ENCODE assay signal across 2 cellular contexts in genomic region chr12:14934511-14934910, GRCh38.
TF ChIP-seq lines count a peak whose summit lies in the region.

No MANE protein-coding gene starts in this region.

TF ChIP-seq in IMR-90, 13 proteins besides CTCF, POLR2A, EP300 and RAD21:
- TF ChIP-seq NFE2L2 (IDR thresholded peaks at IDR 0.05; ENCODE audit: low read depth, low read length) (no peak), SMC3 (IDR thresholded peaks at IDR 0.05; ENCODE audit: low read depth, low read length) (no peak), MAZ (IDR thresholded peaks at IDR 0.05; ENCODE audit: borderline replicate concordance, low read depth, low read length) (no peak), USF2 (IDR thresholded peaks at IDR 0.05; ENCODE audit: low read depth, low read length) (no peak), MAFK (IDR thresholded peaks at IDR 0.05; ENCODE audit: low read depth, low read length) (no peak), CEBPB (IDR thresholded peaks at IDR 0.05; ENCODE audit: low read depth, low read length) (no peak), RFX5 (IDR thresholded peaks at IDR 0.05; ENCODE audit: low read depth, low read length) (no peak), ELK1 (IDR thresholded peaks at IDR 0.05; ENCODE audit: borderline replicate concordance, low read depth, low read length) (no peak), CHD1 (IDR thresholded peaks at IDR 0.05; ENCODE audit: low read depth, low read length) (no peak), BHLHE40 (IDR thresholded peaks at IDR 0.05; ENCODE audit: low read depth, low read length) (no peak)

TF ChIP-seq in H1, 55 proteins besides CTCF, POLR2A, EP300 and RAD21:
- no peak for TF ChIP-seq JUND (IDR thresholded peaks at IDR 0.05; ENCODE audit: low read length)
- TF ChIP-seq ATF2 (IDR thresholded peaks at IDR 0.05; ENCODE audit: low read length): no peak
- TF ChIP-seq TAF7 (optimal IDR thresholded peaks at IDR 0.05; ENCODE audit: borderline replicate concordance, low read depth, low read length): no peak
- no peak for TF ChIP-seq JUN (IDR thresholded peaks at IDR 0.05; ENCODE audit: low read depth, low read length)
- TF ChIP-seq MAX (IDR thresholded peaks at IDR 0.05): no peak
- no peak for TF ChIP-seq POU5F1 (IDR thresholded peaks at IDR 0.05; ENCODE audit: low read depth, low read length)
- no peak for TF ChIP-seq PHF8 (conservative IDR thresholded peaks at IDR 0.05; ENCODE audit: low read depth, low read length)
